ENCODE assay signal across 8 cellular contexts in the genomic region with DNA sequence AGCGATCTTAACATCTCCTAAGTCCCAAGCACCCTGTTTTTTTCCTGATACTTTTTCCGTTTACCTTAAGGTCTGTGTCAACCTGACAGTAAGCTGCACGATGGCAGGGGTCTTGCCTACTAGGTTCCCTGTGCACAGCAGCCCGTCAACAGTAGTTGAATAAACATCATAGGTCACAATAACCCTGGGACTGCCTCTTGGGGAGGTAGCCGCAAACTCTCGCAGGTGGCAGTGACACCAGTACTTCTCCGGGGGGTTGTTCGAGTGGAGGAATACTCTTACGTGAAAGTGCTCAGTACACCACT. TPM values are rescaled to one million over a fixed set of nuclear protein-coding genes. Genes with fewer than 3 reads are reported as not detected.
DNase-seq lines count a peak whose midpoint lies in the region; ATAC-seq and TF ChIP-seq lines count a peak whose summit lies in the region.

No MANE protein-coding gene starts in this region.

- H2AFZ ChIP-seq in hepatocyte, result peak overlapping the region; percentile 93

- H3K4me2 ChIP-seq in hepatocyte, result peak overlapping the region; percentile 78

- H3K79me2 ChIP-seq in hepatocyte, result peaks cover 47% of the 10 kb centered on the region

- H3K27me3 ChIP-seq in hepatocyte, result no peaks in the 10 kb centered on the region

- H3K36me3 Mint-ChIP-seq in activated B cell treated with CpG ODN at 0.5 μM for 24 hours (ENCODE audit: low read depth), result peaks cover 24% of the 10 kb centered on the region
- H3K36me3 Mint-ChIP-seq in stimulated activated naive B cell treated with anti-CD40 and anti-IgM and Interleukin-4, amounts not matched to agents 10 μg/mL and 1 μg/mL and 100 μg/mL, for 72 hours, result peaks cover 6 to 8% of the 10 kb centered on the region in 2 donors

- no peaks in the 10 kb centered on the region for H3K9me3 Mint-ChIP-seq in activated B cell treated with CpG ODN at 0.5 μM for 24 hours
- H3K9me3 Mint-ChIP-seq in stimulated activated naive B cell treated with anti-CD40 and anti-IgM and Interleukin-4, amounts not matched to agents 10 μg/mL and 1 μg/mL and 100 μg/mL, for 72 hours, result no peaks in the 10 kb centered on the region

- no peaks in the 10 kb centered on the region for H3K27me3 Mint-ChIP-seq in activated B cell treated with CpG ODN at 0.5 μM for 24 hours
- no peaks in the 10 kb centered on the region for H3K27me3 Mint-ChIP-seq in stimulated activated naive B cell treated with anti-CD40 and anti-IgM and Interleukin-4, amounts not matched to agents 10 μg/mL and 1 μg/mL and 100 μg/mL, for 72 hours

- H4K20me1 ChIP-seq in hepatocyte (ENCODE audit: insufficient read depth, poor library complexity, severe bottlenecking), result peaks cover 23% of the 10 kb centered on the region

- in situ Hi-C loops in KBM-7 (cut with MboI; ENCODE audit: low pct_unique_long_range_greater_than_20kb, low sequenced_read_pairs), result loop anchor here (25.0 kb wide), 2 partner anchors 161 to 686 kb away; partner anchors contain the start of gene CRTAP

- under 1% methylated on average over 9 of the region's 9 CpGs for WGBS in hepatocyte (ENCODE audit: low lambda C conversion rate, missing lambda C conversion rate)

- H3K9me3 ChIP-seq in hepatocyte (ENCODE audit: low read depth), result no peaks in the 10 kb centered on the region

- CTCF ChIA-PET in activated B cell treated with CpG ODN at 0.5 μM for 24 hours (lab: Charles Lee), result interaction anchor here (0.6 to 3.8 kb wide), 3 partner anchors 11 to 21 kb away, joined by 3 to 23 read pairs (median 3); no protein-coding TSS in a partner anchor

- H3K4me3 ChIP-seq in hepatocyte, result peak overlapping the region; percentile 68

- H3K4me1 ChIP-seq in hepatocyte (ENCODE audit: insufficient read depth), result peaks cover 15% of the 10 kb centered on the region

- no peak for TF ChIP-seq CTCF in activated B cell treated with CpG ODN at 0.5 μM for 24 hours (IDR thresholded peaks at IDR 0.05)
- TF ChIP-seq CTCF in hepatocyte (IDR thresholded peaks at IDR 0.05; ENCODE audit: poor library complexity), result no peak

- intact Hi-C loops in activated B cell treated with CpG ODN at 0.5 μM for 24 hours (cut with micrococcal nuclease), result loop anchor here (1.0 to 5.0 kb wide), 4 partner anchors 80 to 1113 kb away; partner anchors contain the start of genes CLASP2, CNOT10, CRTAP and UBP1

- H3K36me3 ChIP-seq in hepatocyte (replicated peaks; ENCODE audit: insufficient read depth, low read depth), result no peaks in the 10 kb centered on the region

- H3K27ac ChIP-seq in hepatocyte, result peak overlapping the region; percentile 100

- DNase-seq in activated CD4-positive, CD25-positive, alpha-beta regulatory T cell treated with anti-CD3 and anti-CD28 coated beads, Interleukin-2, amount 50 U/mL, for 72 hours, result no peak
- DNase-seq in activated B cell treated with CpG ODN at 0.5 μM for 24 hours, result no peak
- no peak for DNase-seq in hepatocyte (ENCODE audit: low spot score)
- DNase-seq in stimulated activated naive B cell treated with anti-CD40 and anti-IgM and Interleukin-4, amounts not matched to agents 10 μg/mL and 1 μg/mL and 100 μg/mL, for 72 hours, result no peak
- DNase-seq in KBM-7, result no peak
- no peak for DNase-seq in NCI-H510A treated with DMSO at 0.1 percent for 48 hours (lab: John Stamatoyannopoulos, UW)

- peaks cover 47% of the 10 kb centered on the region for H3K4me1 Mint-ChIP-seq in activated B cell treated with CpG ODN at 0.5 μM for 24 hours
- peaks cover 15 to 40% of the 10 kb centered on the region in 2 donors for H3K4me1 Mint-ChIP-seq in stimulated activated naive B cell treated with anti-CD40 and anti-IgM and Interleukin-4, amounts not matched to agents 10 μg/mL and 1 μg/mL and 100 μg/mL, for 72 hours

- peak overlapping the region; percentile 95 for H3K27ac Mint-ChIP-seq in activated B cell treated with CpG ODN at 0.5 μM for 24 hours
- peak overlapping the region; percentile 99 for H3K27ac Mint-ChIP-seq in stimulated activated naive B cell treated with anti-CD40 and anti-IgM and Interleukin-4, amounts not matched to agents 10 μg/mL and 1 μg/mL and 100 μg/mL, for 72 hours

- ATAC-seq in activated CD4-positive, CD25-positive, alpha-beta regulatory T cell treated with anti-CD3 and anti-CD28 coated beads, Interleukin-2, amount 50 U/mL, for 24 hours, result peak; percentile 54 to 59
- ATAC-seq in HG02970 (IDR thresholded peaks at IDR 0.05; ENCODE audit: low FRiP score, unreplicated experiment), result peak; percentile 40
- ATAC-seq in activated B cell treated with CpG ODN at 0.5 μM for 24 hours (ENCODE audit: low read depth), result peak; percentile 53
- ATAC-seq in stimulated activated naive B cell treated with anti-CD40 and anti-IgM and Interleukin-4, amounts not matched to agents 10 μg/mL and 1 μg/mL and 100 μg/mL, for 72 hours (replicated peaks), result peak; percentile 71 to 74

- peak overlapping the region; percentile 99 for H3K4me3 Mint-ChIP-seq in activated B cell treated with CpG ODN at 0.5 μM for 24 hours
- peak overlapping the region; percentile 88 to 100 for H3K4me3 Mint-ChIP-seq in stimulated activated naive B cell treated with anti-CD40 and anti-IgM and Interleukin-4, amounts not matched to agents 10 μg/mL and 1 μg/mL and 100 μg/mL, for 72 hours

- no peaks in the 10 kb centered on the region for H3K9me2 ChIP-seq in hepatocyte (replicated peaks; ENCODE audit: insufficient read depth)

- POLR2A ChIA-PET in activated B cell treated with CpG ODN at 0.5 μM for 24 hours (lab: Charles Lee), result interaction anchor here (0.7 to 2.2 kb wide), 13 partner anchors 9 to 1822 kb away, joined by 3 to 30 read pairs (median 4); partner anchors contain the start of genes CLASP2 and UBP1

RNA-seq across cellular contexts. Expression of gene PDCD6IP, which starts 0.4 kb away (rescaled TPM):
- total RNA-seq in activated B cell treated with CpG ODN at 0.5 μM for 24 hours (216 and 237 TPM in 2 replicates), hepatocyte (106 and 121 TPM in 2 replicates)
- 83.6 and 88.2 TPM in 2 replicates for polyA plus RNA-seq in hepatocyte
